1 cellular context compared by ENCODE assay signal in the genomic region with DNA sequence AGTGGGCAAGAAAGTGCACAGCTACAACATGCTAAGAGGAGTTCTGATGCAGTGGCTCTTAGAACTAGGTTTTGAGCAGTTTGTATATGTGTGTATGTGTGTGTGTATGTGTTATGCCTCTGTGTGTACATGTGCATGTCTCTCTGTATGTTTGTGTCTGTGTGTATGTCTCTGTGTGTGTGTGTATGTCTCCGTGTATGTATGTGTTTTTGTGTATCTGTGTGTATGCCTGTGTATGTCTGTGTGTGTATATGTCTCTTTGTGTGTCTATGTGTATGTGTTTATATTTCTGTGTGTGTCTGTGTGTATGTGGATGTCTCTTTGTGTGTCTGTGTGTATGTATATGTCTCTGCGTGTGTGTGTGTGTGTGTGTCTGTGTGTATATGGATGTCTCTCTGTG.
TF ChIP-seq lines count a peak whose summit lies in the region.

No MANE protein-coding gene starts in this region.

TF ChIP-seq in SK-N-SH, 30 proteins besides CTCF, POLR2A, EP300 and RAD21:
- TF ChIP-seq GATA2 (CRISPR knock-in tag; IDR thresholded peaks at IDR 0.05) (no peak), NFIC (IDR thresholded peaks at IDR 0.05; ENCODE audit: borderline replicate concordance) (no peak), TCF12 (IDR thresholded peaks at IDR 0.05) (no peak), RFX5 (IDR thresholded peaks at IDR 0.05; ENCODE audit: low read length) (no peak), FOXJ3 (CRISPR knock-in tag; IDR thresholded peaks at IDR 0.05) (no peak), ELF1 (IDR thresholded peaks at IDR 0.05) (no peak)
- TF ChIP-seq, protein P1, sequence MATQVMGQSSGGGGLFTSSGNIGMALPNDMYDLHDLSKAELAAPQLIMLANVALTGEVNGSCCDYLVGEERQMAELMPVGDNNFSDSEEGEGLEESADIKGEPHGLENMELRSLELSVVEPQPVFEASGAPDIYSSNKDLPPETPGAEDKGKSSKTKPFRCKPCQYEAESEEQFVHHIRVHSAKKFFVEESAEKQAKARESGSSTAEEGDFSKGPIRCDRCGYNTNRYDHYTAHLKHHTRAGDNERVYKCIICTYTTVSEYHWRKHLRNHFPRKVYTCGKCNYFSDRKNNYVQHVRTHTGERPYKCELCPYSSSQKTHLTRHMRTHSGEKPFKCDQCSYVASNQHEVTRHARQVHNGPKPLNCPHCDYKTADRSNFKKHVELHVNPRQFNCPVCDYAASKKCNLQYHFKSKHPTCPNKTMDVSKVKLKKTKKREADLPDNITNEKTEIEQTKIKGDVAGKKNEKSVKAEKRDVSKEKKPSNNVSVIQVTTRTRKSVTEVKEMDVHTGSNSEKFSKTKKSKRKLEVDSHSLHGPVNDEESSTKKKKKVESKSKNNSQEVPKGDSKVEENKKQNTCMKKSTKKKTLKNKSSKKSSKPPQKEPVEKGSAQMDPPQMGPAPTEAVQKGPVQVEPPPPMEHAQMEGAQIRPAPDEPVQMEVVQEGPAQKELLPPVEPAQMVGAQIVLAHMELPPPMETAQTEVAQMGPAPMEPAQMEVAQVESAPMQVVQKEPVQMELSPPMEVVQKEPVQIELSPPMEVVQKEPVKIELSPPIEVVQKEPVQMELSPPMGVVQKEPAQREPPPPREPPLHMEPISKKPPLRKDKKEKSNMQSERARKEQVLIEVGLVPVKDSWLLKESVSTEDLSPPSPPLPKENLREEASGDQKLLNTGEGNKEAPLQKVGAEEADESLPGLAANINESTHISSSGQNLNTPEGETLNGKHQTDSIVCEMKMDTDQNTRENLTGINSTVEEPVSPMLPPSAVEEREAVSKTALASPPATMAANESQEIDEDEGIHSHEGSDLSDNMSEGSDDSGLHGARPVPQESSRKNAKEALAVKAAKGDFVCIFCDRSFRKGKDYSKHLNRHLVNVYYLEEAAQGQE (IDR thresholded peaks at IDR 0.05; ENCODE audit: low read depth, low read length) = no peak
- TF ChIP-seq, protein P2, sequence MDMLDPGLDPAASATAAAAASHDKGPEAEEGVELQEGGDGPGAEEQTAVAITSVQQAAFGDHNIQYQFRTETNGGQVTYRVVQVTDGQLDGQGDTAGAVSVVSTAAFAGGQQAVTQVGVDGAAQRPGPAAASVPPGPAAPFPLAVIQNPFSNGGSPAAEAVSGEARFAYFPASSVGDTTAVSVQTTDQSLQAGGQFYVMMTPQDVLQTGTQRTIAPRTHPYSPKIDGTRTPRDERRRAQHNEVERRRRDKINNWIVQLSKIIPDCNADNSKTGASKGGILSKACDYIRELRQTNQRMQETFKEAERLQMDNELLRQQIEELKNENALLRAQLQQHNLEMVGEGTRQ (IDR thresholded peaks at IDR 0.05; ENCODE audit: borderline replicate concordance, low read depth, low read length) = no peak
- TF ChIP-seq, protein P3, sequence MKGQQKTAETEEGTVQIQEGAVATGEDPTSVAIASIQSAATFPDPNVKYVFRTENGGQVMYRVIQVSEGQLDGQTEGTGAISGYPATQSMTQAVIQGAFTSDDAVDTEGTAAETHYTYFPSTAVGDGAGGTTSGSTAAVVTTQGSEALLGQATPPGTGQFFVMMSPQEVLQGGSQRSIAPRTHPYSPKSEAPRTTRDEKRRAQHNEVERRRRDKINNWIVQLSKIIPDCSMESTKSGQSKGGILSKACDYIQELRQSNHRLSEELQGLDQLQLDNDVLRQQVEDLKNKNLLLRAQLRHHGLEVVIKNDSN (IDR thresholded peaks at IDR 0.05; ENCODE audit: borderline replicate concordance, low read depth) = no peak
